Comparison of ENCODE assay signal across 9 cellular contexts in the genomic region with DNA sequence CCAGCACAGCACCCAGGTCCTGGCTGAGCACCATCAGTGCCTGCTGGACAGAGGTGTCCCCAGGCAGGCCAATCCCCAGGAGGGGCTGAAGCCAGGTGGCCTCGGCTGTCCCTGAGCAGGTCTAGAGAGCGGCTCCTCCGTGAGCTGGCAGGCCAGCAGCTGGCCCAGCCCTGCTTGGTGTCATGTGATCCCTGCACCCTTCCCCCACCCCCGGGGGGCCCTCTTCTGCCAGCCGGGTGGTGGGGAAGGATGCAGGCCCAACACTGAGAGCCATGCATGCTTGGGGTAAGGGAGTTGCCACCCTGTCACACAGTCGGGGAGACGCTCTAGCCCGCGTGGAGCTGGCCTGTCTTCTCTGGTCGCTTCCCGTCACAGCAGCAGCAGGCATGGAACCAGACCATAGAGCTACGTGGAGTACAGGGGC. TPM values are rescaled to one million over a fixed set of nuclear protein-coding genes. Genes with fewer than 3 reads are reported as not detected.
A peak's percentile ranks its signal among the peaks of the same experiment; 100 is the strongest.
DNase-seq lines count a peak whose midpoint lies in the region; ATAC-seq and TF ChIP-seq lines count a peak whose summit lies in the region.
"Had no signal": no experiment of that assay in that cellular context is flagged by ENCODE, and none has a peak within 500 bp of the region (broad histone marks: within the 10 kb centered on the region; RNA-seq: fewer than 3 reads in every experiment).

No MANE protein-coding gene starts in this region.

- no peaks in the 10 kb centered on the region for H3K9me3 Mint-ChIP-seq in CD4-positive, alpha-beta memory T cell

- H3K23ac ChIP-seq in neuronal stem cell (ENCODE audit: low read depth, low read length, poor library complexity), result no peak overlapping the region

- peak overlapping the region; percentile 13 for H3K9ac ChIP-seq in neuronal stem cell (ENCODE audit: low read depth, low read length, poor library complexity)

- CTCF ChIA-PET in CD4-positive, alpha-beta memory T cell (lab: Charles Lee; ENCODE audit: partially characterized antibody), result interaction anchor here (30.1 kb wide), 1 partner anchor 38 kb away, joined by 596 read pairs; no protein-coding TSS in a partner anchor

- intact Hi-C loops in CD4-positive, alpha-beta memory T cell (cut with micrococcal nuclease), result no loop called here
- intact Hi-C loops in dorsolateral prefrontal cortex (cut with DNase I), result loop anchor here in 1 of 2 donors (5.0 to 10.0 kb wide), 2 partner anchors 67 to 371 kb away; no protein-coding TSS in a partner anchor

- H2AK5ac ChIP-seq in neuronal stem cell (ENCODE audit: low read depth, low read length), result no peak overlapping the region

- peak in 1 of 56 donors; percentile 14 for TF ChIP-seq CTCF in dorsolateral prefrontal cortex (IDR thresholded peaks at IDR 0.05 in 54 of 56, conservative IDR thresholded peaks at IDR 0.05 in 2 of 56; ENCODE audit: low read depth in 1 of 56, partially characterized antibody in 56 of 56)

- H3K9me3 ChIP-seq in CD4-positive, alpha-beta memory T cell (ENCODE audit: control insufficient read depth in 1 of 2, low read length in 2 of 2), result no peaks in the 10 kb centered on the region
- no peaks in the 10 kb centered on the region for H3K9me3 ChIP-seq in neuronal stem cell (replicated peaks in 1 of 2; ENCODE audit: control insufficient read depth in 2 of 2, insufficient read depth in 1 of 2, low read depth in 1 of 2, low read length in 2 of 2)

- peak overlapping the region in 6 of 7 donors; percentile 7 to 87 (median 64) for H3K27ac Mint-ChIP-seq in CD4-positive, alpha-beta memory T cell

- no peak overlapping the region for H4K8ac ChIP-seq in neuronal stem cell (ENCODE audit: low read depth, low read length)

- no peak overlapping the region for H2BK15ac ChIP-seq in neuronal stem cell (ENCODE audit: low read length)

- H3K4me1 ChIP-seq in CD4-positive, alpha-beta memory T cell (ENCODE audit: insufficient read depth, low read length), result peaks cover 68% of the 10 kb centered on the region
- H3K4me1 ChIP-seq in neuronal stem cell (ENCODE audit: control insufficient read depth in 2 of 2, insufficient read depth in 1 of 2, low read depth in 1 of 2, low read length in 2 of 2), result peaks cover 36% of the 10 kb centered on the region in 2 donors

- H3K18ac ChIP-seq in neuronal stem cell (ENCODE audit: low read length), result peak overlapping the region; percentile 8

- H3K27me3 ChIP-seq in CD4-positive, alpha-beta memory T cell (ENCODE audit: insufficient read depth, low read length), result no peaks in the 10 kb centered on the region
- H3K27me3 ChIP-seq in dorsolateral prefrontal cortex (no peaks in the 10 kb centered on the region), neuronal stem cell (ENCODE audit: control insufficient read depth in 3 of 3, insufficient read depth in 3 of 3, low read depth in 1 of 3, low read length in 3 of 3) (no peaks in the 10 kb centered on the region)

- no peak overlapping the region for H2BK120ac ChIP-seq in neuronal stem cell (ENCODE audit: low read depth, low read length)

- H3K14ac ChIP-seq in neuronal stem cell (ENCODE audit: low read length), result peak overlapping the region; percentile 12

- H3K4me3 Mint-ChIP-seq in CD4-positive, alpha-beta memory T cell, result peak overlapping the region in 2 of 8 donors; percentile 61 to 64

- H3K79me1 ChIP-seq in neuronal stem cell (ENCODE audit: low read depth, low read length), result peaks cover 32% of the 10 kb centered on the region

- H3K27ac ChIP-seq in CD4-positive, alpha-beta memory T cell (ENCODE audit: low read depth, low read length), result peak overlapping the region; percentile 55
- H3K27ac ChIP-seq in dorsolateral prefrontal cortex (peak overlapping the region; percentile 39 to 100 (median 98)), neuronal stem cell (replicated peaks; ENCODE audit: low read length) (no peak overlapping the region)

- ATAC-seq in HG02981 (IDR thresholded peaks at IDR 0.05; ENCODE audit: unreplicated experiment), result no peak

- WGBS in neuronal stem cell (ENCODE audit: extremely low coverage in 2 of 2, insufficient read length in 2 of 2, insufficient replicate concordance in 1 of 2), 2 donors, result no CpG with 5 or more reads among the region's 12 CpGs

- H3K27me3 Mint-ChIP-seq in CD4-positive, alpha-beta memory T cell, result no peaks in the 10 kb centered on the region

- DNase-seq in CD4-positive, alpha-beta memory T cell, result peak in 1 of 5 donors; percentile 43
- DNase-seq in NCI-H345 (lab: John Stamatoyannopoulos, UW) (peak; percentile 36), dorsolateral prefrontal cortex (peak in 5 of 10 donors; percentile 39 to 65 (median 57)), neuronal stem cell (ENCODE audit: low spot score) (no peak), AG20443 (ENCODE audit: low spot score) (no peak), NCI-H146 (lab: John Stamatoyannopoulos, UW) (no peak), SKM-1 treated with dmso at 0.1 percent for 144 hours (lab: John Stamatoyannopoulos, UW; ENCODE audit: unreplicated experiment) (no peak)
- DNase-seq: stimulated activated CD4-positive, alpha-beta T cell treated with anti-CD3 and anti-CD28 coated beads, Interleukin-2, amount 100 ng/mL, for 48 hours had no signal

- H2AFZ ChIP-seq in neuronal stem cell (ENCODE audit: low read length), result no peak overlapping the region

- H3K4me1 Mint-ChIP-seq in CD4-positive, alpha-beta memory T cell, result peaks cover 13 to 65% (median 40%) of the 10 kb centered on the region in 4 donors

- no peak overlapping the region for H3K4me2 ChIP-seq in neuronal stem cell (ENCODE audit: insufficient read depth, low read length, poor library complexity, severe bottlenecking)

- POLR2A ChIA-PET in CD4-positive, alpha-beta memory T cell (lab: Charles Lee; ENCODE audit: partially characterized antibody), result interaction anchor here (0.8 to 25.7 kb wide), 5 partner anchors 15 to 84 kb away, joined by 3 to 345 read pairs (median 4); no protein-coding TSS in a partner anchor

- peaks cover 5 to 32% of the 10 kb centered on the region in 2 donors for H3K36me3 Mint-ChIP-seq in CD4-positive, alpha-beta memory T cell

- no peak overlapping the region for H2BK5ac ChIP-seq in neuronal stem cell (ENCODE audit: low read length)

- no peak overlapping the region for H3K4me3 ChIP-seq in CD4-positive, alpha-beta memory T cell (ENCODE audit: low read length in 2 of 2)
- peak overlapping the region in 48 of 59 donors; percentile 1 to 98 (median 31) for H3K4me3 ChIP-seq in dorsolateral prefrontal cortex
- H3K4me3 ChIP-seq in neuronal stem cell (ENCODE audit: low read length in 2 of 2), result no peak overlapping the region

- peaks cover 33% of the 10 kb centered on the region for H3K36me3 ChIP-seq in CD4-positive, alpha-beta memory T cell (ENCODE audit: insufficient read depth, low read length)
- peaks cover 17 to 34% of the 10 kb centered on the region in 2 donors for H3K36me3 ChIP-seq in neuronal stem cell (replicated peaks in 1 of 2; ENCODE audit: control insufficient read depth in 2 of 2, insufficient read depth in 2 of 2, low read length in 2 of 2)

- H4K91ac ChIP-seq in neuronal stem cell (ENCODE audit: low read depth, low read length, poor library complexity), result no peak overlapping the region

- H2BK12ac ChIP-seq in neuronal stem cell (ENCODE audit: low read length), result no peak overlapping the region

- no peak overlapping the region for H3K4ac ChIP-seq in neuronal stem cell (ENCODE audit: low read length)

RNA-seq across cellular contexts. Expression of a gene that starts 7.1 kb away (rescaled TPM):
- total RNA-seq in CD4-positive, alpha-beta memory T cell, result 100 to 1,000 TPM; 123 to 131 TPM
- 10 to 100 TPM; 27.9 to 67.8 TPM for polyA plus RNA-seq in CD4-positive, alpha-beta memory T cell
- 100 to 1,000 TPM in 109 of 120 experiments, 10 to 100 TPM in 11; 72.2 to 415 (median 142) TPM for total RNA-seq in dorsolateral prefrontal cortex
- 48.3 TPM for polyA plus RNA-seq in neuronal stem cell (2013, experiment 1 of 2)
- polyA plus RNA-seq in neuronal stem cell (2013, experiment 2 of 2), result 47.0 TPM

RNA-seq across cellular contexts. Expression of a gene that starts 49.8 kb away (rescaled TPM):
- 1 to 10 TPM; 3.6 to 6.3 TPM for total RNA-seq in CD4-positive, alpha-beta memory T cell
- polyA plus RNA-seq in CD4-positive, alpha-beta memory T cell, result under 1 TPM; 0.16 to 0.50 TPM
- total RNA-seq in dorsolateral prefrontal cortex, result 10 to 100 TPM in 109 of 120 experiments, 1 to 10 TPM in 11; 5.8 to 27.4 (median 13.8) TPM
- 2.2 TPM for polyA plus RNA-seq in neuronal stem cell (2013, experiment 1 of 2)
- 1.8 TPM for polyA plus RNA-seq in neuronal stem cell (2013, experiment 2 of 2)

RNA-seq across cellular contexts. Expression of a gene that starts 52.2 kb away (rescaled TPM):
- 1 to 10 TPM; 1.2 to 1.6 TPM for total RNA-seq in CD4-positive, alpha-beta memory T cell
- under 1 TPM in 1 of 2 donors, not detected in 1; 0.15 TPM for polyA plus RNA-seq in CD4-positive, alpha-beta memory T cell
- 1 to 10 TPM in 107 of 120 experiments, under 1 TPM in 13; 0.64 to 7.6 (median 2.1) TPM for total RNA-seq in dorsolateral prefrontal cortex
- polyA plus RNA-seq in neuronal stem cell (2013, experiment 1 of 2), result 3.7 TPM
- polyA plus RNA-seq in neuronal stem cell (2013, experiment 2 of 2), result 4.0 TPM

Comparison
In these comparisons a context has a peak if more than half of its experiments do, and no peak if none do; other contexts are left out.
1. H3K4me3 ChIP-seq: peak in dorsolateral prefrontal cortex (48 of 59); none in CD4-positive, alpha-beta memory T cell (0 of 2) and neuronal stem cell (0 of 2).